ENCODE assay signal across 28 cellular contexts in genomic region chr10:100810091-100810834, GRCh38.
"Had no signal": no experiment of that assay in that cellular context is flagged by ENCODE, and none has a peak within 500 bp of the region (broad histone marks: within the 10 kb centered on the region; RNA-seq: fewer than 3 reads in every experiment).

No MANE protein-coding gene starts in this region.

- H3K27ac Mint-ChIP-seq: activated CD4-positive, alpha-beta T cell treated with anti-CD3 and anti-CD28 coated beads for 36 hours; activated CD4-positive, alpha-beta T cell treated with anti-CD3 and anti-CD28 coated beads, Interleukin-2, amount 10 ng/mL, durations not matched to agents 7 days and 5 days; activated CD8-positive, alpha-beta memory T cell treated with anti-CD3 and anti-CD28 coated beads, Interleukin-2, amount 10 ng/mL, durations not matched to agents 7 days and 5 days; activated naive CD4-positive, alpha-beta T cell treated with anti-CD3 and anti-CD28 coated beads for 36 hours; IgD-negative memory B cell had no signal

- H3K36me3 ChIP-seq: adrenal gland, breast epithelium, SJCRH30 had no signal

- H3K27ac ChIP-seq: adrenal gland, body of pancreas, breast epithelium, SJCRH30, SK-N-MC had no signal

- H3K4me3 ChIP-seq: adrenal gland, body of pancreas, breast epithelium, SJCRH30, SK-N-MC had no signal

- H3K4me1 Mint-ChIP-seq: activated CD4-positive, alpha-beta T cell treated with anti-CD3 and anti-CD28 coated beads for 36 hours; activated CD4-positive, alpha-beta T cell treated with anti-CD3 and anti-CD28 coated beads, Interleukin-2, amount 10 ng/mL, durations not matched to agents 7 days and 5 days; activated CD8-positive, alpha-beta memory T cell treated with anti-CD3 and anti-CD28 coated beads, Interleukin-2, amount 10 ng/mL, durations not matched to agents 7 days and 5 days; IgD-negative memory B cell had no signal

- H3K4me3 Mint-ChIP-seq: activated CD4-positive, alpha-beta T cell treated with anti-CD3 and anti-CD28 coated beads for 36 hours; activated CD4-positive, alpha-beta T cell treated with anti-CD3 and anti-CD28 coated beads, Interleukin-2, amount 10 ng/mL, durations not matched to agents 7 days and 5 days; activated CD8-positive, alpha-beta memory T cell treated with anti-CD3 and anti-CD28 coated beads, Interleukin-2, amount 10 ng/mL, durations not matched to agents 7 days and 5 days; activated naive CD4-positive, alpha-beta T cell treated with anti-CD3 and anti-CD28 coated beads for 36 hours; IgD-negative memory B cell had no signal

- ATAC-seq: activated CD4-positive, alpha-beta T cell treated with anti-CD3 and anti-CD28 coated beads for 36 hours; activated CD4-positive, CD25-positive, alpha-beta regulatory T cell treated with anti-CD3 and anti-CD28 coated beads, Interleukin-2, amount 50 U/mL, for 24 hours; activated CD8-positive, alpha-beta memory T cell treated with anti-CD3 and anti-CD28 coated beads, Interleukin-2, amount 10 ng/mL, durations not matched to agents 7 days and 5 days; activated naive CD4-positive, alpha-beta T cell treated with anti-CD3 and anti-CD28 coated beads, Interleukin-2, amount 50 U/mL, for 72 hours; Panc1 had no signal

- H3K9me3 ChIP-seq: adrenal gland, body of pancreas, breast epithelium, SJCRH30 had no signal

- H3K27me3 ChIP-seq: body of pancreas, SJCRH30 had no signal

- DNase-seq: activated CD4-positive, alpha-beta T cell treated with anti-CD3 and anti-CD28 coated beads for 36 hours; activated CD4-positive, alpha-beta T cell treated with anti-CD3 and anti-CD28 coated beads, Interleukin-2, amount 10 ng/mL, durations not matched to agents 7 days and 5 days; activated CD4-positive, alpha-beta T cell treated with anti-CD3 and anti-CD28 coated beads, Interleukin-2, amount 50 U/mL, for 48 hours; activated CD8-positive, alpha-beta memory T cell treated with anti-CD3 and anti-CD28 coated beads for 24 hours; activated CD8-positive, alpha-beta memory T cell treated with anti-CD3 and anti-CD28 coated beads, Interleukin-2, amount 10 ng/mL, durations not matched to agents 7 days and 5 days; activated CD8-positive, alpha-beta memory T cell treated with anti-CD3 and anti-CD28 coated beads, Interleukin-2, amount 50 U/mL, for 48 hours; activated gamma-delta T cell; activated naive CD4-positive, alpha-beta T cell treated with anti-CD3 and anti-CD28 coated beads for 36 hours; activated T-cell treated with anti-CD3 and anti-CD28 coated beads, Interleukin-2, amount 50 U/mL, for 48 hours; adrenal gland; Karpas-422; KBM-7; NCI-H1105 treated with DMSO at 0.1 percent for 48 hours; NCI-H1436; NCI-H1694; NCI-H1930; NCI-H345; NCI-H524 treated with DMSO at 0.1 percent for 48 hours; SHP77; SJCRH30; T1000 had no signal

- H3K9me3 Mint-ChIP-seq: activated CD4-positive, alpha-beta T cell treated with anti-CD3 and anti-CD28 coated beads, Interleukin-2, amount 10 ng/mL, durations not matched to agents 7 days and 5 days; activated naive CD4-positive, alpha-beta T cell treated with anti-CD3 and anti-CD28 coated beads for 36 hours; activated naive CD4-positive, alpha-beta T cell treated with anti-CD3 and anti-CD28 coated beads, Interleukin-2, amount 50 U/mL, for 72 hours had no signal

- H3K4me1 ChIP-seq: adrenal gland, breast epithelium, SJCRH30 had no signal

- H3K36me3 Mint-ChIP-seq: activated CD8-positive, alpha-beta memory T cell treated with anti-CD3 and anti-CD28 coated beads, Interleukin-2, amount 10 ng/mL, durations not matched to agents 7 days and 5 days; activated naive CD4-positive, alpha-beta T cell treated with anti-CD3 and anti-CD28 coated beads, Interleukin-2, amount 50 U/mL, for 72 hours; IgD-negative memory B cell had no signal
